ENCODE assay signal across 10 cellular contexts in genomic region chr9:122125891-122126331, GRCh38. TPM values are rescaled to one million over a fixed set of nuclear protein-coding genes. Genes with fewer than 3 reads are reported as not detected.
DNase-seq lines count a peak whose midpoint lies in the region; ATAC-seq and TF ChIP-seq lines count a peak whose summit lies in the region.
"Had no signal": no experiment of that assay in that cellular context is flagged by ENCODE, and none has a peak within 500 bp of the region (broad histone marks: within the 10 kb centered on the region; RNA-seq: fewer than 3 reads in every experiment).

No MANE protein-coding gene starts in this region.

- DNase-seq in AG04449 (ENCODE audit: low read depth, low spot score) (no peak), M059J (ENCODE audit: low read depth) (peak; percentile 53), epithelial cell of esophagus (ENCODE audit: low read depth) (peak; percentile 51), mesenteric fat pad (ENCODE audit: low spot score) (peak; percentile 81), NOMO-1 treated with DMSO at 0.1 percent for 48 hours (lab: John Stamatoyannopoulos, UW; ENCODE audit: unreplicated experiment) (no peak), NCI-H82 (lab: John Stamatoyannopoulos, UW) (no peak), DMS79 treated with DMSO at 0.1 percent for 48 hours (lab: John Stamatoyannopoulos, UW) (no peak)

- POLR2A ChIA-PET in AG04449 (lab: Yijun Ruan, JAX) = interaction anchor here (0.8 to 2.1 kb wide), 3 partner anchors 27 to 328 kb away, joined by 3 to 9 read pairs (median 3); no protein-coding TSS in a partner anchor

- H3K4me3 ChIP-seq in AG04449 (ENCODE audit: low read depth, low read length) = peak overlapping the region; percentile 44
- no peak overlapping the region for H3K4me3 ChIP-seq in epithelial cell of esophagus (ENCODE audit: low read length)

- TF ChIP-seq CTCF in AG04449 (IDR thresholded peaks at IDR 0.05; ENCODE audit: insufficient read depth, low read length, missing control alignments) (no peak), epithelial cell of esophagus (IDR thresholded peaks at IDR 0.05; ENCODE audit: insufficient read depth, low read depth, low read length, missing control alignments) (no peak)

- CTCF ChIA-PET in AG04449 (lab: Yijun Ruan, JAX) = interaction anchor here (0.6 to 24.0 kb wide), 41 partner anchors 10 to 684 kb away, joined by 3 to 831 read pairs (median 6); partner anchors contain the start of genes MRRF, RBM18 and TTLL11

- ATAC-seq in GM21390 (IDR thresholded peaks at IDR 0.05; ENCODE audit: unreplicated experiment) = no peak

RNA-seq across cellular contexts. Expression of gene TTLL11, which starts 32.8 kb away (rescaled TPM):
- 3.9 and 4.7 TPM in 2 replicates for total RNA-seq in M059J (2014; rRNA removed; shearing (Covaris generic))
- total RNA-seq in mesenteric fat pad = 9.5 TPM

RNA-seq across cellular contexts. Expression of gene NDUFA8, which starts 33.7 kb away (rescaled TPM):
- 69.3 and 93.4 TPM in 2 replicates for total RNA-seq in M059J (2014; rRNA removed; shearing (Covaris generic))
- total RNA-seq in mesenteric fat pad = 47.5 TPM

RNA-seq across cellular contexts. Expression of gene MORN5, which starts 33.8 kb away (rescaled TPM):
- total RNA-seq in M059J (2014; rRNA removed; shearing (Covaris generic)) = not detected in 2 replicates
- total RNA-seq in mesenteric fat pad = not detected
- total RNA-seq: dermis microvascular lymphatic vessel endothelial cell, NCI-H460 had no signal

Comparison
In these comparisons a context has a peak if more than half of its experiments do, and no peak if none do; other contexts are left out.
1. DNase-seq: peak in M059J (single experiment), epithelial cell of esophagus (single experiment) and mesenteric fat pad (single experiment); none in AG04449 (single experiment), NOMO-1 treated with DMSO at 0.1 percent for 48 hours (single experiment), NCI-H82 (single experiment) and DMS79 treated with DMSO at 0.1 percent for 48 hours (single experiment).